In genomic region chr9:16575878-16576245, GRCh38 we compare ENCODE assay signal across 22 cellular contexts.
DNase-seq lines count a peak whose midpoint lies in the region; ATAC-seq and TF ChIP-seq lines count a peak whose summit lies in the region.
"Had no signal": no experiment of that assay in that cellular context is flagged by ENCODE, and none has a peak within 500 bp of the region (broad histone marks: within the 10 kb centered on the region; RNA-seq: fewer than 3 reads in every experiment).

No MANE protein-coding gene starts in this region.

- TF ChIP-seq CTCF in PC-3 (conservative IDR thresholded peaks at IDR 0.05; ENCODE audit: low read depth, low read length), result no peak
- no peak for TF ChIP-seq CTCF in fibroblast of lung (conservative IDR thresholded peaks at IDR 0.05 in 1 of 2, IDR thresholded peaks at IDR 0.05 in 1 of 2; ENCODE audit: low read depth in 1 of 2, low read length in 2 of 2)
- TF ChIP-seq CTCF in neural progenitor cell (IDR thresholded peaks at IDR 0.05), result no peak
- TF ChIP-seq CTCF in transverse colon (IDR thresholded peaks at IDR 0.05), result no peak
- no peak for TF ChIP-seq CTCF in upper lobe of left lung (IDR thresholded peaks at IDR 0.05)

- ATAC-seq in PC-3 (no peak), upper lobe of left lung (ENCODE audit: low FRiP score in 2 of 2) (no peak)
- ATAC-seq: effector memory CD8-positive, alpha-beta T cell; heart left ventricle; naive thymus-derived CD8-positive, alpha-beta T cell had no signal

- POLR2A ChIA-PET in PC-3 (lab: Charles Lee; ENCODE audit: unreplicated experiment), result no interaction called here

- TF ChIP-seq EP300 in transverse colon (IDR thresholded peaks at IDR 0.05; ENCODE audit: low read depth) (no peak), upper lobe of left lung (IDR thresholded peaks at IDR 0.05) (no peak)

- no peaks in the 10 kb centered on the region for H3K9me3 Mint-ChIP-seq in neural progenitor cell
- H3K9me3 Mint-ChIP-seq: effector memory CD8-positive, alpha-beta T cell; immature natural killer cell; naive thymus-derived CD8-positive, alpha-beta T cell had no signal

- H2AFZ ChIP-seq in PC-3 (ENCODE audit: low read length) (0 out of 2 replicates have a peak overlapping the region, but pooled peaks have one; percentile 42), fibroblast of lung (ENCODE audit: low read length) (no peak overlapping the region), neural progenitor cell (replicated peaks) (peak overlapping the region; percentile 64)

- H3K36me3 Mint-ChIP-seq in neural progenitor cell, result no peaks in the 10 kb centered on the region
- H3K36me3 Mint-ChIP-seq: immature natural killer cell; naive thymus-derived CD8-positive, alpha-beta T cell had no signal

- H3K27ac Mint-ChIP-seq in neural progenitor cell, result no peak overlapping the region
- H3K27ac Mint-ChIP-seq: effector memory CD8-positive, alpha-beta T cell; immature natural killer cell; naive thymus-derived CD8-positive, alpha-beta T cell had no signal

- peaks cover 21% of the 10 kb centered on the region for H3K4me1 Mint-ChIP-seq in neural progenitor cell
- H3K4me1 Mint-ChIP-seq: immature natural killer cell; naive thymus-derived CD8-positive, alpha-beta T cell had no signal

- no peaks in the 10 kb centered on the region for H3K36me3 ChIP-seq in PC-3 (ENCODE audit: low read depth, low read length)
- no peaks in the 10 kb centered on the region for H3K36me3 ChIP-seq in fibroblast of lung (ENCODE audit: control insufficient read depth, insufficient read depth, low read length)
- H3K36me3 ChIP-seq in neural progenitor cell, result no peaks in the 10 kb centered on the region
- no peaks in the 10 kb centered on the region for H3K36me3 ChIP-seq in transverse colon
- no peaks in the 10 kb centered on the region for H3K36me3 ChIP-seq in upper lobe of left lung
- H3K36me3 ChIP-seq: esophagus squamous epithelium, heart left ventricle, prostate gland had no signal

- H3K4me3 ChIP-seq in PC-3 (ENCODE audit: low read length) (no peak overlapping the region), fibroblast of lung (replicated peaks in 1 of 4; ENCODE audit: control extremely low read depth in 1 of 4, insufficient read depth in 1 of 4, low read depth in 3 of 4, low read length in 4 of 4) (no peak overlapping the region), neural progenitor cell (no peak overlapping the region), transverse colon (no peak overlapping the region), upper lobe of left lung (no peak overlapping the region)
- H3K4me3 ChIP-seq: esophagus squamous epithelium, lung, prostate gland had no signal

- no peaks in the 10 kb centered on the region for H3K79me2 ChIP-seq in PC-3 (ENCODE audit: low read length)
- no peaks in the 10 kb centered on the region for H3K79me2 ChIP-seq in fibroblast of lung (ENCODE audit: control insufficient read depth, insufficient read depth, low read length)
- H3K79me2 ChIP-seq in neural progenitor cell (ENCODE audit: low read depth), result no peaks in the 10 kb centered on the region

- H3K27me3 ChIP-seq in PC-3 (ENCODE audit: low read length) (no peaks in the 10 kb centered on the region), fibroblast of lung (ENCODE audit: control insufficient read depth, insufficient read depth, low read length) (no peaks in the 10 kb centered on the region), neural progenitor cell (no peaks in the 10 kb centered on the region), transverse colon (no peaks in the 10 kb centered on the region), upper lobe of left lung (no peaks in the 10 kb centered on the region)
- H3K27me3 ChIP-seq: esophagus squamous epithelium had no signal

- TF ChIP-seq POLR2A in transverse colon (IDR thresholded peaks at IDR 0.05) (no peak), upper lobe of left lung (IDR thresholded peaks at IDR 0.05) (no peak)

- peaks cover 25% of the 10 kb centered on the region for H3K4me1 ChIP-seq in PC-3 (ENCODE audit: insufficient read depth, low read length)
- peaks cover 11% of the 10 kb centered on the region for H3K4me1 ChIP-seq in fibroblast of lung (ENCODE audit: control insufficient read depth, extremely low read depth, insufficient read depth, low read length)
- H3K4me1 ChIP-seq in neural progenitor cell, result peaks cover 30% of the 10 kb centered on the region
- peaks cover 0 to 64% (median 42%) of the 10 kb centered on the region in 4 donors for H3K4me1 ChIP-seq in transverse colon
- peaks cover 0 to 4% (median 2%) of the 10 kb centered on the region in 4 donors for H3K4me1 ChIP-seq in upper lobe of left lung
- H3K4me1 ChIP-seq: prostate gland had no signal

- intact Hi-C loops in PC-3 (cut with micrococcal nuclease) (loop anchor here (5.0 to 10.0 kb wide), 2 partner anchors 151 to 349 kb away; no protein-coding TSS in a partner anchor), transverse colon (cut with DNase I; ENCODE audit: low total_unique reads) (loop anchor here (1.0 kb wide), 1 partner anchor 28 kb away; no protein-coding TSS in a partner anchor)

- H3K27ac ChIP-seq in PC-3 (ENCODE audit: low read length), result no peak overlapping the region
- no peak overlapping the region for H3K27ac ChIP-seq in fibroblast of lung (ENCODE audit: insufficient read depth, low read length)
- no peak overlapping the region for H3K27ac ChIP-seq in neural progenitor cell
- H3K27ac ChIP-seq in transverse colon, result peak overlapping the region; percentile 40 to 62 (median 51)
- no peak overlapping the region for H3K27ac ChIP-seq in upper lobe of left lung
- H3K27ac ChIP-seq: prostate gland had no signal

- no peak overlapping the region for H3K4me3 Mint-ChIP-seq in neural progenitor cell
- H3K4me3 Mint-ChIP-seq: effector memory CD8-positive, alpha-beta T cell; immature natural killer cell; naive thymus-derived CD8-positive, alpha-beta T cell had no signal

- no TSS peak for BruUV-seq in PC-3 (replicated peaks; lab: Mats Ljungman, UMichigan)

- 37 to 69% methylated on average over 6 of the region's 6 CpGs for WGBS in transverse colon (ENCODE audit: low coverage in 1 of 2), 2 donors
- 72 to 79% methylated on average over 6 of the region's 6 CpGs for WGBS in upper lobe of left lung, 2 donors

- no peaks in the 10 kb centered on the region for H3K27me3 Mint-ChIP-seq in neural progenitor cell (ENCODE audit: insufficient read depth, low read depth)
- H3K27me3 Mint-ChIP-seq: effector memory CD8-positive, alpha-beta T cell had no signal

- in situ Hi-C loops in transverse colon (cut with MboI; ENCODE audit: low pct_ligation_motif_present in 1 of 4, low pct_unique_long_range_greater_than_20kb in 1 of 4, low sequenced_read_pairs in 3 of 4), result no loop called here

- H3K4me2 ChIP-seq in PC-3 (ENCODE audit: low read length) (no peak overlapping the region), fibroblast of lung (ENCODE audit: extremely low read depth, insufficient read depth, low read length) (peak overlapping the region; percentile 48), neural progenitor cell (no peak overlapping the region)

- H3K9me3 ChIP-seq in PC-3 (ENCODE audit: low read length) (no peaks in the 10 kb centered on the region), fibroblast of lung (ENCODE audit: control insufficient read depth, insufficient read depth, low read depth, low read length) (no peaks in the 10 kb centered on the region), neural progenitor cell (ENCODE audit: low read depth) (no peaks in the 10 kb centered on the region), transverse colon (no peaks in the 10 kb centered on the region), upper lobe of left lung (no peaks in the 10 kb centered on the region)
- H3K9me3 ChIP-seq: esophagus squamous epithelium, heart left ventricle, prostate gland had no signal

- no peaks in the 10 kb centered on the region for H3K9me2 ChIP-seq in PC-3 (replicated peaks; ENCODE audit: low read length)

- DNase-seq in PC-3 (no peak), fibroblast of lung (ENCODE audit: low read depth in 2 of 2) (no peak), neural progenitor cell (ENCODE audit: low spot score) (no peak), transverse colon (no peak), upper lobe of left lung (no peak), NCI-H1417 (lab: John Stamatoyannopoulos, UW) (no peak)
- no peak for DNase-seq in stimulated activated CD4-positive, alpha-beta T cell treated with anti-CD3 and anti-CD28 coated beads, Interleukin-4, amount 100 ng/mL, for 1 hour
- DNase-seq: activated CD4-positive, alpha-beta T cell treated with anti-CD3 and anti-CD28 coated beads, Interleukin-2, amount 50 U/mL, for 4 hours; AML-193; COR-L47; DND-41; effector memory CD8-positive, alpha-beta T cell; esophagus squamous epithelium; heart left ventricle; immature natural killer cell; KBM-7; naive thymus-derived CD8-positive, alpha-beta T cell; NCI-H187; NCI-H226; SW 1271 had no signal

- CTCF ChIA-PET in PC-3 (lab: Charles Lee), result no interaction called here

- no peak overlapping the region for H3K9ac ChIP-seq in PC-3 (ENCODE audit: low read length)
- no peak overlapping the region for H3K9ac ChIP-seq in fibroblast of lung (ENCODE audit: insufficient read depth, low read length)
- no peak overlapping the region for H3K9ac ChIP-seq in neural progenitor cell

- H4K20me1 ChIP-seq in PC-3 (ENCODE audit: low read length) (no peaks in the 10 kb centered on the region), fibroblast of lung (ENCODE audit: control insufficient read depth, extremely low read depth, insufficient read depth, low read length) (no peaks in the 10 kb centered on the region), neural progenitor cell (ENCODE audit: low read depth) (no peaks in the 10 kb centered on the region)

- no peaks in the 10 kb centered on the region for H3F3A ChIP-seq in PC-3 (ENCODE audit: low read length, unreplicated experiment)
- peaks cover 26% of the 10 kb centered on the region for H3F3A ChIP-seq in neural progenitor cell (ENCODE audit: low read depth)

Comparison
In these comparisons a context has a peak if more than half of its experiments do, and no peak if none do; other contexts are left out.
1. H3K27ac ChIP-seq: peak in transverse colon (4 of 4); none in PC-3 (single experiment), fibroblast of lung (single experiment), neural progenitor cell (single experiment) and upper lobe of left lung (0 of 4).